In genomic region chrX:101564651-101565050, GRCh38 we compare ENCODE assay signal across 26 cellular contexts.
"Had no signal": no experiment of that assay in that cellular context is flagged by ENCODE, and none has a peak within 500 bp of the region (broad histone marks: within the 10 kb centered on the region; RNA-seq: fewer than 3 reads in every experiment).

No MANE protein-coding gene starts in this region.

- FAIRE-seq: endometrium, frontal cortex, keratinocyte, urothelium cell line had no signal

- H3K4me3 ChIP-seq: colonic mucosa, neural progenitor cell, sigmoid colon, spleen, testis, tibial artery, upper lobe of left lung had no signal

- H3K36me3 ChIP-seq: colonic mucosa, neural progenitor cell, sigmoid colon, spleen, tibial artery, upper lobe of left lung had no signal

- H3K27ac Mint-ChIP-seq: dendritic cell treated with granulocyte-macrophage colony-stimulating factor and Interleukin-4, amounts not matched to agents 40 ng/mL and 50 ng/mL, for 4 days; mesothelial cell of epicardium; naive thymus-derived CD4-positive, alpha-beta T cell; nephron; neural progenitor cell; progenitor cell of endocrine pancreas; stimulated activated memory B cell treated with anti-CD40 and anti-IgM and Interleukin-4, amounts not matched to agents 10 μg/mL and 1 μg/mL and 100 μg/mL, for 72 hours had no signal

- H3K4me1 Mint-ChIP-seq: central memory CD8-positive, alpha-beta T cell; naive thymus-derived CD4-positive, alpha-beta T cell; nephron; neural progenitor cell; stimulated activated memory B cell treated with anti-CD40 and anti-IgM and Interleukin-4, amounts not matched to agents 10 μg/mL and 1 μg/mL and 100 μg/mL, for 72 hours had no signal

- DNase-seq: colonic mucosa; effector CD8-positive, alpha-beta T cell; mesenchymal stem cell; naive thymus-derived CD4-positive, alpha-beta T cell; sigmoid colon; spleen; stimulated activated CD4-positive, alpha-beta T cell treated with anti-CD3 and anti-CD28 coated beads, Interleukin-4, amount 100 ng/mL, for 4 hours; stimulated activated naive CD8-positive, alpha-beta T cell treated with anti-CD3 and anti-CD28 coated beads, Interleukin-15, Interleukin-2, amounts not matched to agents 100 U/mL and 50 U/mL, for 24 hours; substantia nigra; testis; tibial artery; upper lobe of left lung had no signal

- H3K4me3 Mint-ChIP-seq: central memory CD8-positive, alpha-beta T cell; dendritic cell treated with granulocyte-macrophage colony-stimulating factor and Interleukin-4, amounts not matched to agents 40 ng/mL and 50 ng/mL, for 4 days; mesothelial cell of epicardium; naive thymus-derived CD4-positive, alpha-beta T cell; nephron; neural progenitor cell; stimulated activated memory B cell treated with anti-CD40 and anti-IgM and Interleukin-4, amounts not matched to agents 10 μg/mL and 1 μg/mL and 100 μg/mL, for 72 hours had no signal

- H3K27ac ChIP-seq: colonic mucosa, neural progenitor cell, parathyroid adenoma, sigmoid colon, spleen, testis, tibial artery, upper lobe of left lung had no signal

- H3K4me1 ChIP-seq: colonic mucosa, neural progenitor cell, parathyroid adenoma, sigmoid colon, spleen, testis, tibial artery, upper lobe of left lung had no signal

- H3K9me3 Mint-ChIP-seq: central memory CD8-positive, alpha-beta T cell; dendritic cell treated with granulocyte-macrophage colony-stimulating factor and Interleukin-4, amounts not matched to agents 40 ng/mL and 50 ng/mL, for 4 days had no signal

- H3K9ac ChIP-seq: neural progenitor cell, parathyroid adenoma had no signal

- H3K36me3 Mint-ChIP-seq: mesothelial cell of epicardium; neural progenitor cell; stimulated activated memory B cell treated with anti-CD40 and anti-IgM and Interleukin-4, amounts not matched to agents 10 μg/mL and 1 μg/mL and 100 μg/mL, for 72 hours had no signal

- H3K27me3 Mint-ChIP-seq: dendritic cell treated with granulocyte-macrophage colony-stimulating factor and Interleukin-4, amounts not matched to agents 40 ng/mL and 50 ng/mL, for 4 days; progenitor cell of endocrine pancreas; stimulated activated memory B cell treated with anti-CD40 and anti-IgM and Interleukin-4, amounts not matched to agents 10 μg/mL and 1 μg/mL and 100 μg/mL, for 72 hours had no signal

- H3K4me2 ChIP-seq: neural progenitor cell had no signal

- H3K9me3 ChIP-seq: colonic mucosa, sigmoid colon, spleen, testis, tibial artery, upper lobe of left lung had no signal

- H2AFZ ChIP-seq: neural progenitor cell, parathyroid adenoma had no signal

- H3K27me3 ChIP-seq: colonic mucosa, neural progenitor cell, sigmoid colon, testis, tibial artery, upper lobe of left lung had no signal

- ATAC-seq: esophagus mucosa; left lobe of liver; naive thymus-derived CD4-positive, alpha-beta T cell; stimulated activated memory B cell treated with anti-CD40 and anti-IgM and Interleukin-4, amounts not matched to agents 10 μg/mL and 1 μg/mL and 100 μg/mL, for 72 hours; stimulated activated naive CD8-positive, alpha-beta T cell treated with anti-CD3 and anti-CD28 coated beads, Interleukin-15, Interleukin-2, amounts not matched to agents 100 U/mL and 50 U/mL, for 24 hours had no signal
